In the genomic region with DNA sequence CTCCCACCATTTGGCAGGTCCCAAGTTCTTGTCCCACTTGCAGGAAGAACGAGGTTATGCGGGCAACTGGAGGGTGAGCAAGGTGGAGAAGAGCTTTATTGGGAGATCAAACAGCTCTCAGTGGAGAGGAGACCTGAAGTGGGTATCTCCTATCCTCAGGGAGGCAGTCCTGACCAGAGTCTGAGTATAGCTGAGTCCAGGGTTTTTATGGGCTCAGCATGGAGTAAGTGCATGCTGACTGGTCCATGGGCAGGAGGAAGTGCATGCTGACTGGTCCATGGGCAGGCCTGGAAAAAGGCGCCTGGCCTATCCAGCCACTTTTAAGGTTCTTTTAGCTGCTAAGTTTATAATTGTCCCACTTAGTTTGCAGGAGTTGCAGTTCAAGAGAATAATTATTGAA, we compare ENCODE assay signal across 17 cellular contexts. TPM values are rescaled to one million over a fixed set of nuclear protein-coding genes. Genes with fewer than 3 reads are reported as not detected.
DNase-seq lines count a peak whose midpoint lies in the region; TF ChIP-seq lines count a peak whose summit lies in the region.
"Had no signal": no experiment of that assay in that cellular context is flagged by ENCODE, and none has a peak within 500 bp of the region (broad histone marks: within the 10 kb centered on the region; RNA-seq: fewer than 3 reads in every experiment).

No MANE protein-coding gene starts in this region.

- TF ChIP-seq POLR2A in esophagus muscularis mucosa (IDR thresholded peaks at IDR 0.05; ENCODE audit: low read depth) = no peak

- H3K4me3 ChIP-seq in mammary epithelial cell (replicated peaks in 1 of 3; ENCODE audit: insufficient read depth in 1 of 3, low read depth in 2 of 3, low read length in 3 of 3) (no peak overlapping the region), esophagus muscularis mucosa (no peak overlapping the region), right atrium auricular region (no peak overlapping the region)

- H3K27me3 Mint-ChIP-seq in MCF 10A (ENCODE audit: insufficient read depth, unreplicated experiment) = no peaks in the 10 kb centered on the region

- no peak overlapping the region for H3K9ac ChIP-seq in mammary epithelial cell (ENCODE audit: insufficient read depth, low read length)

- peaks cover 25% of the 10 kb centered on the region for H3K4me1 Mint-ChIP-seq in MCF 10A (ENCODE audit: insufficient read depth, unreplicated experiment)

- WGBS in mammary epithelial cell (ENCODE audit: low coverage, missing lambda C conversion rate) = 100% methylated on average over 3 of the region's 3 CpGs
- 100% methylated on average over 3 of the region's 3 CpGs for WGBS in esophagus muscularis mucosa

- TF ChIP-seq CTCF in MCF 10A (IDR thresholded peaks at IDR 0.05; ENCODE audit: unreplicated experiment) (no peak), mammary epithelial cell (conservative IDR thresholded peaks at IDR 0.05 in 1 of 2, IDR thresholded peaks at IDR 0.05 in 1 of 2; ENCODE audit: extremely low read depth in 1 of 2, insufficient read depth in 1 of 2, low read depth in 1 of 2, low read length in 2 of 2) (no peak), esophagus muscularis mucosa (IDR thresholded peaks at IDR 0.05) (no peak), right atrium auricular region (IDR thresholded peaks at IDR 0.05) (no peak)

- TF ChIP-seq EP300 in esophagus muscularis mucosa (IDR thresholded peaks at IDR 0.05) = no peak

- DNase-seq in MCF 10A (ENCODE audit: unreplicated experiment) (no peak), mammary epithelial cell (no peak), esophagus muscularis mucosa (ENCODE audit: extremely low spot score) (peak; percentile 34), right atrium auricular region (ENCODE audit: low spot score) (no peak), midbrain (lab: John Stamatoyannopoulos, UW) (no peak), NCI-H1048 (lab: John Stamatoyannopoulos, UW) (no peak), caudate nucleus (lab: John Stamatoyannopoulos, UW) (no peak), NCI-H1694 (lab: John Stamatoyannopoulos, UW) (no peak)
- DNase-seq: 8988T; Calu3; CD8-positive, alpha-beta T cell; H9; NCI-H187; NCI-H2227 treated with DMSO at 0.1 percent for 48 hours; NCI-H510A treated with DMSO at 0.1 percent for 48 hours; NCI-H774; SHP77 treated with DMSO at 0.1 percent for 48 hours had no signal

- H3K27me3 ChIP-seq in mammary epithelial cell (ENCODE audit: insufficient read depth, low read length) (no peaks in the 10 kb centered on the region), esophagus muscularis mucosa (no peaks in the 10 kb centered on the region), right atrium auricular region (no peaks in the 10 kb centered on the region)

- H3K27ac ChIP-seq in mammary epithelial cell (ENCODE audit: insufficient read depth, low read depth, low read length) (no peak overlapping the region), esophagus muscularis mucosa (replicated peaks in 1 of 4) (no peak overlapping the region), right atrium auricular region (peak overlapping the region; percentile 59 to 63), caudate nucleus (ENCODE audit: low read depth, low read length) (no peak overlapping the region)

- H3K36me3 Mint-ChIP-seq in MCF 10A (ENCODE audit: insufficient read depth, unreplicated experiment) = peaks cover 5% of the 10 kb centered on the region

- in situ Hi-C loops in mammary epithelial cell (cut with MboI; ENCODE audit: low sequenced_read_pairs in 2 of 2) = loop anchor here in 1 of 2 donors (5.0 kb wide), 1 partner anchor 46 kb away; no protein-coding TSS in a partner anchor

- H3K27ac Mint-ChIP-seq in MCF 10A (ENCODE audit: low read depth, unreplicated experiment) = peak overlapping the region; percentile 3
- H3K27ac Mint-ChIP-seq: CD8-positive, alpha-beta T cell; H9 had no signal

- no peaks in the 10 kb centered on the region for H3K9me3 Mint-ChIP-seq in MCF 10A (ENCODE audit: unreplicated experiment)

- H3K36me3 ChIP-seq in mammary epithelial cell (ENCODE audit: insufficient read depth, low read length) (no peaks in the 10 kb centered on the region), esophagus muscularis mucosa (peaks cover 0 to 7% (median 1%) of the 10 kb centered on the region in 4 donors), right atrium auricular region (no peaks in the 10 kb centered on the region)

- H3K4me3 Mint-ChIP-seq in MCF 10A (ENCODE audit: unreplicated experiment) = no peak overlapping the region
- H3K4me3 Mint-ChIP-seq: CD8-positive, alpha-beta T cell; H9 had no signal

- intact Hi-C loops in MCF 10A (cut with micrococcal nuclease) (no loop called here), mammary epithelial cell (cut with micrococcal nuclease) (loop anchor here (2.0 kb wide), 1 partner anchor 14 kb away; no protein-coding TSS in a partner anchor), esophagus muscularis mucosa (cut with DNase I) (no loop called here)

- H3K79me2 ChIP-seq in mammary epithelial cell (ENCODE audit: insufficient read depth, low read length) = peaks cover 20% of the 10 kb centered on the region

- H2AFZ ChIP-seq in mammary epithelial cell (ENCODE audit: low read depth, low read length) = no peak overlapping the region

- BruUV-seq in MCF 10A (replicated peaks; lab: Mats Ljungman, UMichigan) = no TSS peak
- BruUV-seq in mammary epithelial cell (replicated peaks; lab: Mats Ljungman, UMichigan) = no TSS peak

- peaks cover 16% of the 10 kb centered on the region for H3K9me3 ChIP-seq in mammary epithelial cell (replicated peaks; ENCODE audit: insufficient read depth, low read length)
- no peaks in the 10 kb centered on the region for H3K9me3 ChIP-seq in esophagus muscularis mucosa
- H3K9me3 ChIP-seq in right atrium auricular region = no peaks in the 10 kb centered on the region

- CTCF ChIA-PET in MCF 10A (lab: Yijun Ruan, JAX) = interaction anchor here (0.6 to 5.8 kb wide), 8 partner anchors 11 to 254 kb away, joined by 3 to 38 read pairs (median 4); no protein-coding TSS in a partner anchor
- CTCF ChIA-PET in mammary epithelial cell (lab: Charles Lee; ENCODE audit: low non-redundant PET) = no interaction called here

- H3K4me2 ChIP-seq in mammary epithelial cell (ENCODE audit: insufficient read depth, low read depth, low read length) = no peak overlapping the region

- POLR2A ChIA-PET in MCF 10A (lab: Yijun Ruan, JAX) = interaction anchor here (0.7 to 7.8 kb wide), 8 partner anchors 11 to 519 kb away, joined by 3 to 168 read pairs (median 6); a partner anchor contains a TSS

- dilution Hi-C loops in mammary epithelial cell (cut with HindIII; ENCODE audit: low sequenced_read_pairs) = no loop called here

- peaks cover 9% of the 10 kb centered on the region for H3K4me1 ChIP-seq in mammary epithelial cell (ENCODE audit: insufficient read depth, low read length)
- H3K4me1 ChIP-seq in esophagus muscularis mucosa = peaks cover 6 to 15% (median 13%) of the 10 kb centered on the region in 4 donors
- H3K4me1 ChIP-seq in right atrium auricular region = peaks cover 0 to 23% of the 10 kb centered on the region in 2 donors

- H4K20me1 ChIP-seq in mammary epithelial cell (ENCODE audit: insufficient read depth, low read length) = no peaks in the 10 kb centered on the region

RNA-seq across cellular contexts. Expression of a gene that starts 7.4 kb away (rescaled TPM):
- total RNA-seq in MCF 10A (2022) (190 and 308 TPM in 2 replicates), mammary epithelial cell (100 to 1,000 TPM in 1 of 2 donors, 10 to 100 TPM in 1; 13.5 to 251 TPM), esophagus muscularis mucosa (10 to 100 TPM; 53.9 to 85.6 (median 69.0) TPM), right atrium auricular region (10 to 100 TPM; 45.7 to 48.7 TPM)
- polyA plus RNA-seq in mammary epithelial cell = 42.5 TPM
- polyA minus RNA-seq in mammary epithelial cell = 32.3 TPM

RNA-seq across cellular contexts. Expression of a gene that starts 49.0 kb away (rescaled TPM):
- total RNA-seq in MCF 10A (2022) (159 and 222 TPM in 2 replicates), mammary epithelial cell (100 to 1,000 TPM in 1 of 2 donors, 10 to 100 TPM in 1; 81.2 to 256 TPM), esophagus muscularis mucosa (100 to 1,000 TPM; 135 to 227 (median 154) TPM), right atrium auricular region (10 to 100 TPM; 81.2 to 85.4 TPM)
- polyA plus RNA-seq in mammary epithelial cell = 141 TPM
- 33.5 TPM for polyA minus RNA-seq in mammary epithelial cell

RNA-seq across cellular contexts. Expression of a gene that starts 49.2 kb away (rescaled TPM):
- total RNA-seq in MCF 10A (2022) = 23.9 and 36.0 TPM in 2 replicates
- total RNA-seq in mammary epithelial cell = 10 to 100 TPM; 37.7 to 40.5 TPM
- polyA plus RNA-seq in mammary epithelial cell = 16.5 TPM
- 8.5 TPM for polyA minus RNA-seq in mammary epithelial cell
- 10 to 100 TPM; 17.4 to 26.4 (median 22.4) TPM for total RNA-seq in esophagus muscularis mucosa
- 10 to 100 TPM; 15.0 to 16.6 TPM for total RNA-seq in right atrium auricular region

Comparison
In these comparisons a context has a peak if more than half of its experiments do, and no peak if none do; other contexts are left out.
1. H3K27ac ChIP-seq: peak in right atrium auricular region (2 of 2); none in mammary epithelial cell (single experiment), esophagus muscularis mucosa (0 of 4) and caudate nucleus (single experiment).